22 cellular contexts compared by ENCODE assay signal in the genomic region with DNA sequence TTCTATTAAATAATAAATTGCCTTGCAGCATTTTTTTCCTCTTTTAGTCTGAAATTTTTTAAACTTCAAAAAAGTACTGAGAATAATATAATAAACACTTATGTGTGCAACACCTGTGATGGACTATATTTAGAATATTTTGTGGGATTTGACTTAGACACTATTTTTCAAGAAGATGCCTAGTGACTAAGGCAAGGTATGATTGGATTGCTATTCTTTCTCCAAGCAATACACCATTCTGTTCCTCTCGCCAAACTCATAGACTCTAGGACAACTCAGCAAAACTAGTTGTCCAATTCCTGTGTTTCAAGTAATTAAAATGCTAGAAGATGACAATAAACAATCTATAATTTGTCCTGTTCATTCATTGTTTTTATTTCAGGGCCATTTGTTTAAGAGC.
DNase-seq lines count a peak whose midpoint lies in the region; ATAC-seq and TF ChIP-seq lines count a peak whose summit lies in the region.
"Had no signal": no experiment of that assay in that cellular context is flagged by ENCODE, and none has a peak within 500 bp of the region (broad histone marks: within the 10 kb centered on the region; RNA-seq: fewer than 3 reads in every experiment).

No MANE protein-coding gene starts in this region.

- no peak overlapping the region for H3K4me3 Mint-ChIP-seq in CD8-positive, alpha-beta T cell
- H3K4me3 Mint-ChIP-seq: CD14-positive monocyte; CD4-positive, alpha-beta T cell; CD8-positive, alpha-beta memory T cell had no signal

- POLR2A ChIA-PET in CD8-positive, alpha-beta T cell (lab: Charles Lee) = no interaction called here

- no peak overlapping the region for H3K9ac ChIP-seq in Karpas-422 (ENCODE audit: low read length)
- H3K9ac ChIP-seq: BLaER1 had no signal

- in situ Hi-C loops in astrocyte of the spinal cord (cut with HindIII; ENCODE audit: low sequenced_read_pairs) = no loop called here

- no peaks in the 10 kb centered on the region for H3K9me3 ChIP-seq in Karpas-422 (ENCODE audit: low read length)
- no peaks in the 10 kb centered on the region for H3K9me3 ChIP-seq in CD8-positive, alpha-beta T cell (ENCODE audit: low read length)
- H3K9me3 ChIP-seq: BE2C, BLaER1 had no signal

- TF ChIP-seq CTCF in astrocyte of the spinal cord (IDR thresholded peaks at IDR 0.05; ENCODE audit: low read depth, low read length) = no peak
- no peak for TF ChIP-seq CTCF in CD8-positive, alpha-beta T cell (IDR thresholded peaks at IDR 0.05)

- H3K4me1 ChIP-seq in Karpas-422 (ENCODE audit: low read length) = no peaks in the 10 kb centered on the region
- no peaks in the 10 kb centered on the region for H3K4me1 ChIP-seq in CD8-positive, alpha-beta T cell (ENCODE audit: insufficient read depth, low read length)
- H3K4me1 ChIP-seq: BE2C, BLaER1 had no signal

- no peaks in the 10 kb centered on the region for H4K20me1 ChIP-seq in Karpas-422 (ENCODE audit: insufficient read depth, low read depth, low read length)
- H4K20me1 ChIP-seq: BLaER1 had no signal

- no peak for ATAC-seq in CD8-positive, alpha-beta T cell
- no peak for ATAC-seq in HG03457 (IDR thresholded peaks at IDR 0.05; ENCODE audit: unreplicated experiment)
- ATAC-seq: GM12878 had no signal

- H3K4me2 ChIP-seq in Karpas-422 (ENCODE audit: low read depth, low read length, poor library complexity, severe bottlenecking) = no peak overlapping the region
- H3K4me2 ChIP-seq: BLaER1 had no signal

- H3K27me3 ChIP-seq in Karpas-422 (ENCODE audit: low read length) = no peaks in the 10 kb centered on the region
- H3K27me3 ChIP-seq in CD8-positive, alpha-beta T cell (ENCODE audit: insufficient read depth, low read length) = no peaks in the 10 kb centered on the region
- H3K27me3 ChIP-seq: BE2C, BLaER1 had no signal

- H3K4me3 ChIP-seq in Karpas-422 (ENCODE audit: low read length) = no peak overlapping the region
- H3K4me3 ChIP-seq in astrocyte of the spinal cord (ENCODE audit: low read depth, low read length) = no peak overlapping the region
- H3K4me3 ChIP-seq in CD8-positive, alpha-beta T cell (ENCODE audit: low read depth, low read length) = no peak overlapping the region
- H3K4me3 ChIP-seq: BLaER1, GM12878 had no signal

- peaks cover 2% of the 10 kb centered on the region for H3K27me3 Mint-ChIP-seq in CD8-positive, alpha-beta T cell (ENCODE audit: low read depth)

- no peaks in the 10 kb centered on the region for H3K9me3 Mint-ChIP-seq in CD8-positive, alpha-beta T cell
- H3K9me3 Mint-ChIP-seq: CD4-positive, alpha-beta T cell; CD8-positive, alpha-beta memory T cell had no signal

- no peak overlapping the region for H3K27ac ChIP-seq in Karpas-422 (ENCODE audit: low read length)
- no peak overlapping the region for H3K27ac ChIP-seq in CD8-positive, alpha-beta T cell (ENCODE audit: low read depth, low read length)
- H3K27ac ChIP-seq: BLaER1 had no signal

- peak; percentile 24 for DNase-seq in Karpas-422
- peak; percentile 13 for DNase-seq in astrocyte of the spinal cord (ENCODE audit: low read depth, low spot score)
- no peak for DNase-seq in CD8-positive, alpha-beta T cell
- no peak for DNase-seq in NCI-H748 treated with DMSO at 0.1 percent for 48 hours (lab: John Stamatoyannopoulos, UW)
- DNase-seq: 8988T; ACHN; BE2C; C1 segment of cervical spinal cord; CD4-positive, alpha-beta T cell; CD8-positive, alpha-beta memory T cell; COR-L47; DMS 273 treated with DMSO at 0.1 percent for 48 hours; DMS153; DMS53; DMS79; DND-41; EL; GDM1 had no signal

- no peaks in the 10 kb centered on the region for H3K79me2 ChIP-seq in Karpas-422 (ENCODE audit: low read length)

- intact Hi-C loops in CD8-positive, alpha-beta T cell (cut with DNase I, micrococcal nuclease) = no loop called here

- H3K36me3 Mint-ChIP-seq in CD8-positive, alpha-beta T cell = no peaks in the 10 kb centered on the region
- H3K36me3 Mint-ChIP-seq: CD14-positive monocyte; CD8-positive, alpha-beta memory T cell had no signal

- H3K27ac Mint-ChIP-seq in CD8-positive, alpha-beta T cell = no peak overlapping the region
- H3K27ac Mint-ChIP-seq: CD14-positive monocyte; CD4-positive, alpha-beta T cell; CD8-positive, alpha-beta memory T cell had no signal

- no peaks in the 10 kb centered on the region for H3K4me1 Mint-ChIP-seq in CD8-positive, alpha-beta T cell (ENCODE audit: low read depth)
- H3K4me1 Mint-ChIP-seq: CD14-positive monocyte; CD8-positive, alpha-beta memory T cell had no signal

- H2AFZ ChIP-seq in Karpas-422 (ENCODE audit: low read length) = no peak overlapping the region

- H3K36me3 ChIP-seq in Karpas-422 (ENCODE audit: insufficient read depth, low read length) = no peaks in the 10 kb centered on the region
- no peaks in the 10 kb centered on the region for H3K36me3 ChIP-seq in CD8-positive, alpha-beta T cell (ENCODE audit: insufficient read depth, low read length)
- H3K36me3 ChIP-seq: BE2C, BLaER1 had no signal

- CTCF ChIA-PET in CD8-positive, alpha-beta T cell (lab: Charles Lee) = no interaction called here

- no peaks in the 10 kb centered on the region for H3K9me2 ChIP-seq in Karpas-422 (replicated peaks; ENCODE audit: insufficient read depth, low read length)

Comparison
In these comparisons a context has a peak if more than half of its experiments do, and no peak if none do; other contexts are left out.
1. DNase-seq: peak in Karpas-422 (single experiment) and astrocyte of the spinal cord (single experiment); none in CD8-positive, alpha-beta T cell (0 of 7) and NCI-H748 treated with DMSO at 0.1 percent for 48 hours (single experiment).